20 cellular contexts compared by ENCODE assay signal in the genomic region with DNA sequence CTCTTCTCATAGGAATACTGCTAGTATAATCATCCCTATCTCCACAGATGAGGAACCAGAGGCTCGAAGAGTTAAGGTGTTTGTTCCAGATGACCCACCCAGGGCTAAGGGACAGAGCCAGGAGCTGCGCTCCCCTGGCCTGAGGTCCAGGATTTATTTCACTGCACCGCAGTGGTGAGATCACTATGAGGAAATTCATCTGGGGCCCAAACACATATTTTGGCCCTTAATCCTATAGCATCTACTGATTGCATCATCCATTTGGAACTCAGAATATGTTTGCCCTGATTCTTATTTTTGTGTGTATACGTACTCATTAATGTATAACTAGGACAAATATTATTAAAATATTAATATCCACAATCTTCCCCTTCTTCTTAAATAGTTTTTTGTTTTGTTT.
DNase-seq lines count a peak whose midpoint lies in the region; ATAC-seq and TF ChIP-seq lines count a peak whose summit lies in the region.
"Had no signal": no experiment of that assay in that cellular context is flagged by ENCODE, and none has a peak within 500 bp of the region (broad histone marks: within the 10 kb centered on the region; RNA-seq: fewer than 3 reads in every experiment).

No MANE protein-coding gene starts in this region.

- in situ Hi-C loops in brain microvascular endothelial cell (cut with HindIII; ENCODE audit: low pct_ligation_motif_present, low sequenced_read_pairs): no loop called here

- TF ChIP-seq CTCF in brain microvascular endothelial cell (IDR thresholded peaks at IDR 0.05; ENCODE audit: low read depth, low read length, missing control alignments): no peak
- no peak for TF ChIP-seq CTCF in gastroesophageal sphincter (IDR thresholded peaks at IDR 0.05)

- 32% methylated on average over 3 of the region's 4 CpGs for WGBS in mesenchymal stem cell
- WGBS in gastroesophageal sphincter (ENCODE audit: low coverage in 1 of 2), 2 donors: 62 to 93% methylated on average over 3 to 4 of the region's 4 CpGs

- no peak overlapping the region for H3K4me2 ChIP-seq in mesenchymal stem cell (ENCODE audit: low read length, poor library complexity, severe bottlenecking)
- H3K4me2 ChIP-seq: KMS-11 had no signal

- H2AK5ac ChIP-seq in mesenchymal stem cell (ENCODE audit: low read length, severe bottlenecking): no peak overlapping the region

- peak overlapping the region in 1 of 2 experiments; percentile 54 for H2BK12ac ChIP-seq in mesenchymal stem cell (ENCODE audit: low read length in 2 of 2)

- H3K4me3 ChIP-seq in brain microvascular endothelial cell (ENCODE audit: low read depth, low read length) (no peak overlapping the region), mesenchymal stem cell (ENCODE audit: insufficient read depth in 1 of 2, low read depth in 1 of 2, low read length in 2 of 2) (no peak overlapping the region), gastroesophageal sphincter (no peak overlapping the region)
- H3K4me3 ChIP-seq: right atrium auricular region, upper lobe of left lung had no signal

- no peaks in the 10 kb centered on the region for H3K79me1 ChIP-seq in mesenchymal stem cell (replicated peaks; ENCODE audit: low read length, poor library complexity, severe bottlenecking)

- no peak overlapping the region for H4K91ac ChIP-seq in mesenchymal stem cell (ENCODE audit: low read length)

- no peak for TF ChIP-seq EP300 in gastroesophageal sphincter (IDR thresholded peaks at IDR 0.05)

- H3K27me3 ChIP-seq in brain microvascular endothelial cell (replicated peaks) (no peaks in the 10 kb centered on the region), mesenchymal stem cell (ENCODE audit: control insufficient read depth in 1 of 2, insufficient read depth in 1 of 2, low read length in 2 of 2) (no peaks in the 10 kb centered on the region), gastroesophageal sphincter (no peaks in the 10 kb centered on the region)
- H3K27me3 ChIP-seq: right atrium auricular region, upper lobe of left lung had no signal

- no peak overlapping the region for H3K14ac ChIP-seq in mesenchymal stem cell (ENCODE audit: low read length in 2 of 2)

- H3K18ac ChIP-seq in mesenchymal stem cell (ENCODE audit: low read depth in 1 of 2, low read length in 2 of 2): no peak overlapping the region

- H3K36me3 ChIP-seq in brain microvascular endothelial cell (replicated peaks) (no peaks in the 10 kb centered on the region), mesenchymal stem cell (ENCODE audit: control insufficient read depth in 1 of 2, insufficient read depth in 2 of 2, low read depth in 1 of 2, low read length in 2 of 2) (no peaks in the 10 kb centered on the region), gastroesophageal sphincter (no peaks in the 10 kb centered on the region)
- H3K36me3 ChIP-seq: right atrium auricular region, upper lobe of left lung had no signal

- no peak overlapping the region for H3K4ac ChIP-seq in mesenchymal stem cell (ENCODE audit: low read depth in 1 of 2, low read length in 2 of 2)

- no peak overlapping the region for H2BK15ac ChIP-seq in mesenchymal stem cell (ENCODE audit: low read depth, poor library complexity, severe bottlenecking)

- no peak overlapping the region for H3K23ac ChIP-seq in mesenchymal stem cell (ENCODE audit: low read length in 2 of 2)

- peaks cover 3% of the 10 kb centered on the region for H3K9me3 ChIP-seq in mesenchymal stem cell (ENCODE audit: control insufficient read depth, low read length)
- no peaks in the 10 kb centered on the region for H3K9me3 ChIP-seq in gastroesophageal sphincter
- H3K9me3 ChIP-seq: right atrium auricular region, upper lobe of left lung had no signal

- H4K8ac ChIP-seq in mesenchymal stem cell (ENCODE audit: low read length): no peak overlapping the region

- H2BK120ac ChIP-seq in mesenchymal stem cell (ENCODE audit: low read depth, low read length): no peak overlapping the region

- H2BK5ac ChIP-seq in mesenchymal stem cell (ENCODE audit: low read depth, low read length, poor library complexity, severe bottlenecking): no peak overlapping the region

- peak overlapping the region; percentile 37 for H3K9ac ChIP-seq in mesenchymal stem cell (ENCODE audit: low read length)
- H3K9ac ChIP-seq: KMS-11 had no signal

- no peak for TF ChIP-seq POLR2A in gastroesophageal sphincter (IDR thresholded peaks at IDR 0.05)

- H3K4me1 ChIP-seq in mesenchymal stem cell (ENCODE audit: control insufficient read depth, insufficient read depth, low read depth, low read length) (peaks cover 11% of the 10 kb centered on the region), gastroesophageal sphincter (no peaks in the 10 kb centered on the region)
- H3K4me1 ChIP-seq: right atrium auricular region, upper lobe of left lung had no signal

- H3K27ac ChIP-seq in brain microvascular endothelial cell (peak overlapping the region; percentile 29), mesenchymal stem cell (ENCODE audit: low read length, poor library complexity, severe bottlenecking) (peak overlapping the region; percentile 71), gastroesophageal sphincter (no peak overlapping the region)
- H3K27ac ChIP-seq: KMS-11, right atrium auricular region, upper lobe of left lung had no signal

- H2AFZ ChIP-seq in mesenchymal stem cell (ENCODE audit: low read depth, low read length): no peak overlapping the region

- DNase-seq in ELR (ENCODE audit: low read depth) (peak; percentile 91), NCI-H226 (peak; percentile 24), brain microvascular endothelial cell (peak; percentile 59), mesenchymal stem cell (peak; percentile 37), GM19240 (ENCODE audit: insufficient read length, low spot score) (no peak), SW480 (ENCODE audit: low spot score) (no peak)
- DNase-seq: activated CD8-positive, alpha-beta T cell treated with anti-CD3 and anti-CD28 coated beads, Interleukin-2, amount 10 ng/mL, durations not matched to agents 7 days and 5 days; activated effector memory CD4-positive, alpha-beta T cell treated with Interleukin-2 at 50 U/mL for 16 hours; hypothalamus; left ventricle myocardium superior; naive thymus-derived CD4-positive, alpha-beta T cell; NCI-H1930; NCI-H69; SHP77; stimulated activated CD4-positive, alpha-beta T cell treated with anti-CD3 and anti-CD28 coated beads, Interleukin-4, amount 100 ng/mL, for 24 hours had no signal

- ATAC-seq in gastroesophageal sphincter (no peak), HG03135 (IDR thresholded peaks at IDR 0.05; ENCODE audit: unreplicated experiment) (no peak)
- ATAC-seq: activated CD8-positive, alpha-beta T cell treated with anti-CD3 and anti-CD28 coated beads, Interleukin-2, amount 10 ng/mL, durations not matched to agents 7 days and 5 days; left ventricle myocardium superior; naive thymus-derived CD4-positive, alpha-beta T cell had no signal

Comparison
In these comparisons a context has a peak if more than half of its experiments do, and no peak if none do; other contexts are left out.
1. DNase-seq: peak in ELR (single experiment), NCI-H226 (single experiment), brain microvascular endothelial cell (single experiment) and mesenchymal stem cell (single experiment); none in GM19240 (single experiment) and SW480 (single experiment).
2. H3K27ac ChIP-seq: peak in brain microvascular endothelial cell (single experiment) and mesenchymal stem cell (single experiment); none in gastroesophageal sphincter (0 of 4).